ENCODE assay signal across 35 cellular contexts in the genomic region with DNA sequence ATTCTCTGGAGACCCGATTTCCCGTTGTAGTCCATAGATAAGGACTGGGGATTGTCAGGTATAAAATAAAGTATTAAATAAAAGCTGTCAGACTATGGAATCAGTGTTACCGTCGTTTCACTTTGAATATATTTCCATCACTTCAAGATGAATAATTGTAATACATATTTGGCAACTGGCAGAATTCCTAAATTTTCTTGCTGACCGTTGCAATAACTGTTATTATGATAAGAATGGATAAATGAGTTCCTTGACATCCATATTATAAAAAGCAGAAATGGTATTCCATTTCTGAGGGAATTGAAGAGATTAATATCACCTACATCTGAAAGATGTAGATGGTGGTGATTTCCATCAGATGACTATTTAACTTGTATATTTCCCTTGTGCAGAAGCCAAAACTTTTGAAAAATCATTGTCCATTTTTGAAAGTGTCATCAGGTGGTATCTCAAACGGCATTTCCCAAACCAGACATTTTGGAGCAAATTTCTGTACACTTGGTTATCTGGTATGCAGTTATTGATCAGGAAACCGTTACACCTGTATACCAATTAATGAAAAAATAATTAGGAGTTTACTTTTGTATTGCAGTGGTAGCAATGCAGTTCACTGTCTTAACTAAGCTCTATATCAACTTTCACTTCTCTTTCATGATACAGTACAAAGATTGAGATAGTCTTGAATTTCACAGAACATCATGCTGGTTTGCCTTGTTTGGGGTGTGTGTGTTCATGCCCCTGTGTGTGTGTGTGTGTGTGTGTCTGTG.
"Had no signal": no experiment of that assay in that cellular context is flagged by ENCODE, and none has a peak within 500 bp of the region (broad histone marks: within the 10 kb centered on the region; RNA-seq: fewer than 3 reads in every experiment).

No MANE protein-coding gene starts in this region.

- H3K36me3 Mint-ChIP-seq: activated CD4-positive, alpha-beta memory T cell treated with anti-CD3 and anti-CD28 coated beads for 36 hours; activated naive CD4-positive, alpha-beta T cell treated with anti-CD3 and anti-CD28 coated beads, Interleukin-2, amount 10 ng/mL, durations not matched to agents 7 days and 5 days; activated naive CD4-positive, alpha-beta T cell treated with anti-CD3 and anti-CD28 coated beads, Interleukin-2, amount 50 U/mL, for 24 hours; activated naive CD8-positive, alpha-beta T cell; activated naive CD8-positive, alpha-beta T cell treated with anti-CD3 and anti-CD28 coated beads, Interleukin-2, amount 10 ng/mL, durations not matched to agents 7 days and 5 days; brain had no signal

- H3K36me3 ChIP-seq: ascending aorta, cardiac muscle cell had no signal

- H3K27me3 ChIP-seq: ascending aorta, cardiac muscle cell had no signal

- H3K4me1 Mint-ChIP-seq: activated B cell treated with CpG ODN at 0.5 μM for 24 hours; activated CD4-positive, alpha-beta T cell treated with anti-CD3 and anti-CD28 coated beads, Interleukin-2, amount 10 ng/mL, durations not matched to agents 24 days and 14 days; activated naive CD4-positive, alpha-beta T cell treated with anti-CD3 and anti-CD28 coated beads, Interleukin-2, amount 10 ng/mL, durations not matched to agents 7 days and 5 days; activated naive CD4-positive, alpha-beta T cell treated with anti-CD3 and anti-CD28 coated beads, Interleukin-2, amount 50 U/mL, for 24 hours; activated naive CD8-positive, alpha-beta T cell treated with anti-CD3 and anti-CD28 coated beads, Interleukin-2, amount 10 ng/mL, durations not matched to agents 7 days and 5 days; activated naive CD8-positive, alpha-beta T cell treated with anti-CD3 and anti-CD28 coated beads, Interleukin-2, amount 50 U/mL, for 24 hours; activated T-helper 17 cell treated with anti-CD3 and anti-CD28 coated beads, Interleukin-2, amount 50 U/mL, for 72 hours had no signal

- H3K27ac Mint-ChIP-seq: activated B cell treated with CpG ODN at 0.5 μM for 24 hours; activated CD4-positive, alpha-beta memory T cell treated with anti-CD3 and anti-CD28 coated beads for 36 hours; activated CD4-positive, alpha-beta T cell treated with anti-CD3 and anti-CD28 coated beads, Interleukin-2, amount 10 ng/mL, durations not matched to agents 24 days and 14 days; activated CD8-positive, alpha-beta T cell treated with anti-CD3 and anti-CD28 coated beads for 36 hours; activated naive CD4-positive, alpha-beta T cell treated with anti-CD3 and anti-CD28 coated beads, Interleukin-2, amount 10 ng/mL, durations not matched to agents 7 days and 5 days; activated naive CD4-positive, alpha-beta T cell treated with anti-CD3 and anti-CD28 coated beads, Interleukin-2, amount 50 U/mL, for 24 hours; activated naive CD8-positive, alpha-beta T cell; activated naive CD8-positive, alpha-beta T cell treated with anti-CD3 and anti-CD28 coated beads, Interleukin-2, amount 10 ng/mL, durations not matched to agents 7 days and 5 days; activated naive CD8-positive, alpha-beta T cell treated with anti-CD3 and anti-CD28 coated beads, Interleukin-2, amount 50 U/mL, for 24 hours; activated T-cell treated with anti-CD3 and anti-CD28 coated beads, Interleukin-2, amount 50 U/mL, for 72 hours; activated T-helper 1 cell treated with anti-CD3 and anti-CD28 coated beads, Interleukin-12 subunit alpha, Interleukin-12 subunit beta, Interleukin-2, Interleukin-4 antibody, amounts not matched to agents 30 ng/mL and 10 ng/mL and 1 ng/mL, durations not matched to agents 14 hours and 24 hours and 36 hours; activated T-helper 17 cell treated with anti-CD3 and anti-CD28 coated beads, Interleukin-2, amount 50 U/mL, for 72 hours; brain; T-helper 1 cell treated with Interleukin-12 subunit alpha and Interleukin-12 subunit beta and Interleukin-4 antibody, amounts not matched to agents 30 μg/mL and 1 μg/mL, for 36 hours; T-helper 2 cell treated with Interferon-gamma antibody and Interleukin-4, amounts not matched to agents 5 μg/mL and 100 μg/mL, for 36 hours had no signal

- H3K27ac ChIP-seq: ascending aorta, cardiac muscle cell, VCaP had no signal

- H3K4me3 Mint-ChIP-seq: activated B cell treated with CpG ODN at 0.5 μM for 24 hours; activated CD4-positive, alpha-beta memory T cell treated with anti-CD3 and anti-CD28 coated beads for 36 hours; activated CD4-positive, alpha-beta T cell treated with anti-CD3 and anti-CD28 coated beads, Interleukin-2, amount 10 ng/mL, durations not matched to agents 24 days and 14 days; activated CD8-positive, alpha-beta T cell treated with anti-CD3 and anti-CD28 coated beads for 36 hours; activated naive CD4-positive, alpha-beta T cell treated with anti-CD3 and anti-CD28 coated beads, Interleukin-2, amount 10 ng/mL, durations not matched to agents 7 days and 5 days; activated naive CD4-positive, alpha-beta T cell treated with anti-CD3 and anti-CD28 coated beads, Interleukin-2, amount 50 U/mL, for 24 hours; activated naive CD8-positive, alpha-beta T cell; activated naive CD8-positive, alpha-beta T cell treated with anti-CD3 and anti-CD28 coated beads, Interleukin-2, amount 10 ng/mL, durations not matched to agents 7 days and 5 days; activated naive CD8-positive, alpha-beta T cell treated with anti-CD3 and anti-CD28 coated beads, Interleukin-2, amount 50 U/mL, for 24 hours; activated T-cell treated with anti-CD3 and anti-CD28 coated beads, Interleukin-2, amount 50 U/mL, for 4 hours; activated T-cell treated with anti-CD3 and anti-CD28 coated beads, Interleukin-2, amount 50 U/mL, for 72 hours; activated T-helper 1 cell treated with anti-CD3 and anti-CD28 coated beads, Interleukin-12 subunit alpha, Interleukin-12 subunit beta, Interleukin-2, Interleukin-4 antibody, amounts not matched to agents 30 ng/mL and 10 ng/mL and 1 ng/mL, durations not matched to agents 14 hours and 24 hours and 36 hours; activated T-helper 17 cell treated with anti-CD3 and anti-CD28 coated beads, Interleukin-2, amount 50 U/mL, for 72 hours; brain; T-helper 1 cell treated with Interleukin-12 subunit alpha and Interleukin-12 subunit beta and Interleukin-4 antibody, amounts not matched to agents 30 μg/mL and 1 μg/mL, for 36 hours; T-helper 2 cell treated with Interferon-gamma antibody and Interleukin-4, amounts not matched to agents 5 μg/mL and 100 μg/mL, for 36 hours had no signal

- H3K4me1 ChIP-seq: ascending aorta had no signal

- H3K4me3 ChIP-seq: ascending aorta, cardiac muscle cell had no signal

- FAIRE-seq: bronchial epithelial cell, TTC549 had no signal

- DNase-seq: activated B cell treated with CpG ODN at 0.5 μM for 24 hours; activated CD4-positive, alpha-beta memory T cell treated with anti-CD3 and anti-CD28 coated beads for 36 hours; activated CD4-positive, alpha-beta T cell treated with anti-CD3 and anti-CD28 coated beads for 4 hours; activated CD4-positive, alpha-beta T cell treated with anti-CD3 and anti-CD28 coated beads, Interleukin-2, amount 10 ng/mL, durations not matched to agents 24 days and 14 days; activated CD4-positive, alpha-beta T cell treated with anti-CD3 and anti-CD28 coated beads, Interleukin-2, amount 50 U/mL, for 1 hour; activated CD4-positive, alpha-beta T cell treated with anti-CD3 and anti-CD28 coated beads, Interleukin-2, amount 50 U/mL, for 4 hours; activated CD4-positive, CD25-positive, alpha-beta regulatory T cell treated with anti-CD3 and anti-CD28 coated beads, Interleukin-2, amount 50 U/mL, for 72 hours; activated CD8-positive, alpha-beta memory T cell treated with anti-CD3 and anti-CD28 coated beads, Interleukin-2, amount 50 U/mL, for 4 hours; activated CD8-positive, alpha-beta T cell treated with anti-CD3 and anti-CD28 coated beads for 36 hours; activated effector memory CD4-positive, alpha-beta T cell treated with anti-CD3 and anti-CD28 coated beads, Interleukin-2, amount 50 U/mL, for 16 hours; activated naive CD4-positive, alpha-beta T cell treated with anti-CD3 and anti-CD28 coated beads, Interleukin-2, amount 10 ng/mL, durations not matched to agents 7 days and 5 days; activated naive CD4-positive, alpha-beta T cell treated with Interleukin-2 at 50 U/mL for 16 hours; activated naive CD8-positive, alpha-beta T cell treated with anti-CD3 and anti-CD28 coated beads, Interleukin-2, amount 10 ng/mL, durations not matched to agents 7 days and 5 days; activated naive CD8-positive, alpha-beta T cell treated with anti-CD3 and anti-CD28 coated beads, Interleukin-2, amount 50 U/mL, for 24 hours; activated T-cell treated with anti-CD3 and anti-CD28 coated beads for 4 hours; activated T-cell treated with anti-CD3 and anti-CD28 coated beads, Interleukin-2, amount 50 U/mL, for 1 hour; activated T-cell treated with anti-CD3 and anti-CD28 coated beads, Interleukin-2, amount 50 U/mL, for 4 hours; activated T-cell treated with anti-CD3 and anti-CD28 coated beads, Interleukin-2, amount 50 U/mL, for 72 hours; amygdala; anterior cingulate cortex; central memory CD4-positive, alpha-beta T cell; T-helper 2 cell; T-helper 9 cell had no signal

- H3K27me3 Mint-ChIP-seq: activated B cell treated with CpG ODN at 0.5 μM for 24 hours; activated CD4-positive, alpha-beta memory T cell treated with anti-CD3 and anti-CD28 coated beads for 36 hours; activated CD4-positive, alpha-beta T cell treated with anti-CD3 and anti-CD28 coated beads, Interleukin-2, amount 10 ng/mL, durations not matched to agents 24 days and 14 days; activated CD8-positive, alpha-beta T cell treated with anti-CD3 and anti-CD28 coated beads for 36 hours; activated naive CD4-positive, alpha-beta T cell treated with anti-CD3 and anti-CD28 coated beads, Interleukin-2, amount 10 ng/mL, durations not matched to agents 7 days and 5 days; activated naive CD4-positive, alpha-beta T cell treated with anti-CD3 and anti-CD28 coated beads, Interleukin-2, amount 50 U/mL, for 24 hours; activated naive CD8-positive, alpha-beta T cell; activated naive CD8-positive, alpha-beta T cell treated with anti-CD3 and anti-CD28 coated beads, Interleukin-2, amount 10 ng/mL, durations not matched to agents 7 days and 5 days; activated naive CD8-positive, alpha-beta T cell treated with anti-CD3 and anti-CD28 coated beads, Interleukin-2, amount 50 U/mL, for 24 hours; activated T-helper 17 cell treated with anti-CD3 and anti-CD28 coated beads, Interleukin-2, amount 50 U/mL, for 72 hours; brain had no signal

- H3K9me3 ChIP-seq: ascending aorta had no signal

- ATAC-seq: activated CD8-positive, alpha-beta T cell treated with anti-CD3 and anti-CD28 coated beads for 36 hours; activated naive CD8-positive, alpha-beta T cell treated with anti-CD3 and anti-CD28 coated beads, Interleukin-2, amount 50 U/mL, for 24 hours; activated T-cell treated with anti-CD3 and anti-CD28 coated beads, Interleukin-2, amount 50 U/mL, for 4 hours; activated T-cell treated with anti-CD3 and anti-CD28 coated beads, Interleukin-2, amount 50 U/mL, for 72 hours; activated T-helper 17 cell treated with anti-CD3 and anti-CD28 coated beads, Interleukin-2, amount 50 U/mL, for 72 hours had no signal

- H3K9me3 Mint-ChIP-seq: activated B cell treated with CpG ODN at 0.5 μM for 24 hours; activated CD4-positive, alpha-beta memory T cell treated with anti-CD3 and anti-CD28 coated beads for 36 hours; activated CD4-positive, alpha-beta T cell treated with anti-CD3 and anti-CD28 coated beads, Interleukin-2, amount 10 ng/mL, durations not matched to agents 24 days and 14 days; activated CD8-positive, alpha-beta T cell treated with anti-CD3 and anti-CD28 coated beads for 36 hours; activated naive CD4-positive, alpha-beta T cell treated with anti-CD3 and anti-CD28 coated beads, Interleukin-2, amount 10 ng/mL, durations not matched to agents 7 days and 5 days; activated naive CD4-positive, alpha-beta T cell treated with anti-CD3 and anti-CD28 coated beads, Interleukin-2, amount 50 U/mL, for 24 hours; activated naive CD8-positive, alpha-beta T cell treated with anti-CD3 and anti-CD28 coated beads, Interleukin-2, amount 10 ng/mL, durations not matched to agents 7 days and 5 days; activated naive CD8-positive, alpha-beta T cell treated with anti-CD3 and anti-CD28 coated beads, Interleukin-2, amount 50 U/mL, for 24 hours; activated T-helper 1 cell treated with anti-CD3 and anti-CD28 coated beads, Interleukin-12 subunit alpha, Interleukin-12 subunit beta, Interleukin-2, Interleukin-4 antibody, amounts not matched to agents 30 ng/mL and 10 ng/mL and 1 ng/mL, durations not matched to agents 14 hours and 24 hours and 36 hours; brain; T-helper 1 cell treated with Interleukin-12 subunit alpha and Interleukin-12 subunit beta and Interleukin-4 antibody, amounts not matched to agents 30 μg/mL and 1 μg/mL, for 36 hours had no signal
